6 cellular contexts compared by ENCODE assay signal in the genomic region with DNA sequence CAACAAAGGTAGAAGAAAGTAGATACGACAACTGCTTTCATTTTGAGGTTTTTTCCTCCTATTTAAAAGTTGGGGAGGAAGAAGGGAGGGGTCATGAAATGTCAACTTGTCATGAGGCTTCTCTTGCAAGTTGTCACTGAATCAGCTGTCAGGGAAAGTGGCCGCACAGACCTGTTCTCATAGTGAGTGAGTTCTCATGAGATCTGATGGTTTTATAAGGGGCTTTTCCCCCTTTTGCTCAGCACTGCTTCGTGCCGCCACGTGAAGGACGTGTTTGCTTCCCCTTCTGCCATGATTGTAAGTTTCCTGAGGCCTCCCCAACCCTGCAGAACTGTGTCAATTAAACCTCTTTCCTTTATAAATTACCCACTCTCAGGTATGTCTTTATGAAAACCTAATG.
DNase-seq lines count a peak whose midpoint lies in the region; ATAC-seq and TF ChIP-seq lines count a peak whose summit lies in the region.
"Not testable (repeated sequence)": the region's sequence is repeated elsewhere in the genome, so short reads cannot be mapped to it uniquely, and the experiment has no call there.

No MANE protein-coding gene starts in this region.

- peaks cover 33% of the 10 kb centered on the region for H3K27me3 Mint-ChIP-seq in activated CD8-positive, alpha-beta T cell treated with anti-CD3 and anti-CD28 coated beads for 36 hours
- H3K27me3 Mint-ChIP-seq in activated T-cell treated with anti-CD3 and anti-CD28 coated beads, Interleukin-2, amount 50 U/mL, for 24 hours, result peaks cover 77% of the 10 kb centered on the region

- POLR2A ChIA-PET in activated CD8-positive, alpha-beta T cell treated with anti-CD3 and anti-CD28 coated beads for 36 hours (lab: Charles Lee), result not testable (repeated sequence)

- DNase-seq in GM12865 (ENCODE audit: low read depth) (peak; percentile 54), ecto neural progenitor cell (ENCODE audit: low spot score) (peak; percentile 22), mesenteric fat pad (ENCODE audit: low spot score) (peak; percentile 22)
- peak; percentile 54 for DNase-seq in activated CD8-positive, alpha-beta T cell treated with anti-CD3 and anti-CD28 coated beads for 36 hours
- DNase-seq in activated T-cell treated with anti-CD3 and anti-CD28 coated beads, Interleukin-2, amount 50 U/mL, for 24 hours, result peak; percentile 26
- DNase-seq in stimulated activated naive CD8-positive, alpha-beta T cell treated with anti-CD3 and anti-CD28 coated beads, Interleukin-15, Interleukin-2, amounts not matched to agents 100 U/mL and 50 U/mL, for 24 hours, result not testable (repeated sequence)

- intact Hi-C loops in activated CD8-positive, alpha-beta T cell treated with anti-CD3 and anti-CD28 coated beads for 36 hours (cut with micrococcal nuclease), result loop anchor here (5.0 kb wide), 1 partner anchor 72 kb away; no protein-coding TSS in a partner anchor

- peaks cover 46% of the 10 kb centered on the region for H3K4me1 Mint-ChIP-seq in activated CD8-positive, alpha-beta T cell treated with anti-CD3 and anti-CD28 coated beads for 36 hours (ENCODE audit: low read depth)
- peaks cover 48% of the 10 kb centered on the region for H3K4me1 Mint-ChIP-seq in activated T-cell treated with anti-CD3 and anti-CD28 coated beads, Interleukin-2, amount 50 U/mL, for 24 hours (ENCODE audit: low read depth)

- not testable (repeated sequence) for H3K36me3 Mint-ChIP-seq in activated CD8-positive, alpha-beta T cell treated with anti-CD3 and anti-CD28 coated beads for 36 hours (ENCODE audit: low read depth); activated T-cell treated with anti-CD3 and anti-CD28 coated beads, Interleukin-2, amount 50 U/mL, for 24 hours (ENCODE audit: low read depth)

- H3K27ac Mint-ChIP-seq in activated CD8-positive, alpha-beta T cell treated with anti-CD3 and anti-CD28 coated beads for 36 hours; activated T-cell treated with anti-CD3 and anti-CD28 coated beads, Interleukin-2, amount 50 U/mL, for 24 hours: not testable (repeated sequence)

- CTCF ChIA-PET in activated CD8-positive, alpha-beta T cell treated with anti-CD3 and anti-CD28 coated beads for 36 hours (lab: Charles Lee), result not testable (repeated sequence)

- peak; percentile 14 for ATAC-seq in activated CD8-positive, alpha-beta T cell treated with anti-CD3 and anti-CD28 coated beads for 36 hours
- peak; percentile 28 for ATAC-seq in stimulated activated naive CD8-positive, alpha-beta T cell treated with anti-CD3 and anti-CD28 coated beads, Interleukin-15, Interleukin-2, amounts not matched to agents 100 U/mL and 50 U/mL, for 24 hours

- H3K4me3 ChIP-seq in GM12865 (ENCODE audit: low read depth, low read length), result not testable (repeated sequence)

- H3K4me3 Mint-ChIP-seq in activated CD8-positive, alpha-beta T cell treated with anti-CD3 and anti-CD28 coated beads for 36 hours; activated T-cell treated with anti-CD3 and anti-CD28 coated beads, Interleukin-2, amount 50 U/mL, for 24 hours: not testable (repeated sequence)

- not testable (repeated sequence) for TF ChIP-seq CTCF in GM12865 (IDR thresholded peaks at IDR 0.05; ENCODE audit: insufficient read depth, low read depth, low read length, missing control alignments); activated CD8-positive, alpha-beta T cell treated with anti-CD3 and anti-CD28 coated beads for 36 hours (IDR thresholded peaks at IDR 0.05)

- H3K9me3 Mint-ChIP-seq in activated CD8-positive, alpha-beta T cell treated with anti-CD3 and anti-CD28 coated beads for 36 hours, result peaks cover 12% of the 10 kb centered on the region
- H3K9me3 Mint-ChIP-seq in activated T-cell treated with anti-CD3 and anti-CD28 coated beads, Interleukin-2, amount 50 U/mL, for 24 hours, result peaks cover 19% of the 10 kb centered on the region
